Comparison of ENCODE assay signal across 9 cellular contexts in the genomic region with DNA sequence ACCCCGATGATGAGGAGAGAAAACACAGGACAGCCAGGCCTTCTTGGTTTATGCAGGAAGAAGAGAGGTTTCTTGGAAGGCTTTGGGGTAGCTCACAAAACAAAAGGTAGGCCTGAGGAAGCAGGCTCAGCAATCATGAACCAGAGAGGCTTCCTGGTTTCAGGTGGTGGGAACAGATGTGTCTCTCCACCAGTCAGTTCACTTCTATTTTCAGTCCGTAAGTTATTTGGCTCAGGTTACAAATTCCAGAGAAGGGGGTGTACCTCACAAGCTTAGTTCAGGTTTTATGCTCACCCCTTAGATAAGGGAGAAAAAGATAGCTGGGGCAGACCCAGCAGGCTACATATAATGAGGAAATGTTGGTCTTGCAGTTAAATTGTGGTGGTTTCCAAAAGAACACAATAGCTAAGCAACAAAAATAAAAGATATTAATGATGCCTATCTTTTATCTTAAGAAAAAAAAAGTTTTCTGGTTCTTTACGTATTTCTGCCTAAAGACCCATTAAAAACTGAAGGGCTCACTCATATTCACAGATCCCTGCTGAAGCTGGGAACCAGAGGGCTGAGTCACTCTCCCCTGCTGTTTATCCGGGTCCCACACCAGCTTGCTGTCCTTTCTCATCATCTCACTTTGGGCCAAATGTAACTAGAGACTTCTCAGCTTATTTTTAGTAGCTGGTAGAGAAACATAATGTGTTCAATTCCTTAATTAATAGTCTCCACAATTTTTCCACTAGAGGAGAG.
DNase-seq lines count a peak whose midpoint lies in the region; ATAC-seq and TF ChIP-seq lines count a peak whose summit lies in the region.
"Had no signal": no experiment of that assay in that cellular context is flagged by ENCODE, and none has a peak within 500 bp of the region (broad histone marks: within the 10 kb centered on the region; RNA-seq: fewer than 3 reads in every experiment).

No MANE protein-coding gene starts in this region.

- DNase-seq in G401 (ENCODE audit: low spot score), result peak; percentile 80
- DNase-seq in OCI-LY7 (ENCODE audit: low spot score), result no peak
- peak; percentile 54 for DNase-seq in fibroblast of the aortic adventitia (ENCODE audit: low read depth)
- no peak for DNase-seq in globus pallidus (ENCODE audit: low spot score)
- no peak for DNase-seq in NCI-H2081 (lab: John Stamatoyannopoulos, UW)
- DNase-seq: stimulated activated CD4-positive, alpha-beta T cell treated with anti-CD3 and anti-CD28 coated beads, Interleukin-2, amount 100 ng/mL, for 48 hours had no signal

- CTCF ChIA-PET in OCI-LY7 (lab: Charles Lee; ENCODE audit: unreplicated experiment), result interaction anchor here (0.5 kb wide), 1 partner anchor 8 kb away, joined by 3 read pairs; no protein-coding TSS in a partner anchor

- intact Hi-C loops in OCI-LY7 (cut with micrococcal nuclease; ENCODE audit: unreplicated experiment), result no loop called here

- TF ChIP-seq CTCF in OCI-LY7 (conservative IDR thresholded peaks at IDR 0.05; ENCODE audit: low read length), result no peak
- no peak for TF ChIP-seq CTCF in fibroblast of the aortic adventitia (IDR thresholded peaks at IDR 0.05; ENCODE audit: insufficient read depth, low read length)
- no peak for TF ChIP-seq CTCF in parathyroid adenoma (IDR thresholded peaks at IDR 0.05)
- no peak for TF ChIP-seq CTCF in gastroesophageal sphincter (IDR thresholded peaks at IDR 0.05)

- no peak for TF ChIP-seq POLR2A in gastroesophageal sphincter (IDR thresholded peaks at IDR 0.05)

- TF ChIP-seq EP300 in gastroesophageal sphincter (IDR thresholded peaks at IDR 0.05), result no peak

- H3K4me1 ChIP-seq in OCI-LY7 (ENCODE audit: insufficient read depth, low read length, poor library complexity, severe bottlenecking), result peaks cover 63% of the 10 kb centered on the region
- peaks cover 10% of the 10 kb centered on the region for H3K4me1 ChIP-seq in parathyroid adenoma
- H3K4me1 ChIP-seq in gastroesophageal sphincter, result peaks cover 4 to 20% (median 5%) of the 10 kb centered on the region in 3 donors

- H4K20me1 ChIP-seq in OCI-LY7 (ENCODE audit: insufficient read depth, low read length), result no peaks in the 10 kb centered on the region

- no peaks in the 10 kb centered on the region for H3K27me3 ChIP-seq in parathyroid adenoma (ENCODE audit: control insufficient read depth, insufficient read depth, low read length)
- no peaks in the 10 kb centered on the region for H3K27me3 ChIP-seq in gastroesophageal sphincter

- H3K9me3 ChIP-seq in OCI-LY7 (ENCODE audit: low read length), result no peaks in the 10 kb centered on the region
- no peaks in the 10 kb centered on the region for H3K9me3 ChIP-seq in parathyroid adenoma (ENCODE audit: control insufficient read depth, low read length)
- H3K9me3 ChIP-seq in gastroesophageal sphincter, result no peaks in the 10 kb centered on the region

- POLR2A ChIA-PET in OCI-LY7 (lab: Charles Lee), result interaction anchor here (0.5 to 11.3 kb wide), 9 partner anchors 7 to 165 kb away, joined by 3 to 98 read pairs (median 4); no protein-coding TSS in a partner anchor

- H3K9ac ChIP-seq in parathyroid adenoma, result no peak overlapping the region

- no peaks in the 10 kb centered on the region for H3K9me2 ChIP-seq in OCI-LY7 (ENCODE audit: insufficient read depth, low read length)

- no TSS peak for BruUV-seq in OCI-LY7 (replicated peaks; lab: Mats Ljungman, UMichigan)

- in situ Hi-C loops in G401 (cut with HindIII; ENCODE audit: low sequenced_read_pairs), result no loop called here

- ATAC-seq in gastroesophageal sphincter (no peak), HG03045 (IDR thresholded peaks at IDR 0.05; ENCODE audit: unreplicated experiment) (no peak)

- no peak overlapping the region for H2AFZ ChIP-seq in OCI-LY7 (ENCODE audit: low read length)
- H2AFZ ChIP-seq in parathyroid adenoma, result no peak overlapping the region

- H3K27ac ChIP-seq in OCI-LY7 (ENCODE audit: low read depth, low read length, poor library complexity, severe bottlenecking) (peak overlapping the region; percentile 37), parathyroid adenoma (peak overlapping the region; percentile 37), gastroesophageal sphincter (peak overlapping the region in 2 of 4 donors; percentile 4 to 11)

- H3K36me3 ChIP-seq in OCI-LY7 (ENCODE audit: insufficient read depth, low read length) (peaks cover 54% of the 10 kb centered on the region), parathyroid adenoma (ENCODE audit: control insufficient read depth, insufficient read depth, low read length) (no peaks in the 10 kb centered on the region), gastroesophageal sphincter (no peaks in the 10 kb centered on the region)

- H3K4me3 ChIP-seq in OCI-LY7 (ENCODE audit: low read depth, low read length, poor library complexity, severe bottlenecking), result no peak overlapping the region
- no peak overlapping the region for H3K4me3 ChIP-seq in fibroblast of the aortic adventitia (ENCODE audit: low read depth, low read length)
- H3K4me3 ChIP-seq in parathyroid adenoma (ENCODE audit: low read depth, low read length), result no peak overlapping the region
- H3K4me3 ChIP-seq in gastroesophageal sphincter, result no peak overlapping the region

- WGBS in gastroesophageal sphincter (ENCODE audit: low coverage in 1 of 2), 2 donors, result 50 to 55% methylated on average over 2 to 4 of the region's 4 CpGs

- H3K79me2 ChIP-seq in OCI-LY7 (ENCODE audit: insufficient read depth, low read depth, low read length) (peaks cover 17% of the 10 kb centered on the region; the same call in 1 of the 2 replicates), parathyroid adenoma (no peaks in the 10 kb centered on the region)

- H3K4me2 ChIP-seq in OCI-LY7 (ENCODE audit: low read length), result peak overlapping the region; percentile 50
- H3K4me2 ChIP-seq in parathyroid adenoma (ENCODE audit: low read length), result no peak overlapping the region

Comparison
In these comparisons a context has a peak if more than half of its experiments do, and no peak if none do; other contexts are left out.
1. DNase-seq: peak in G401 (single experiment) and fibroblast of the aortic adventitia (single experiment); none in OCI-LY7 (single experiment), globus pallidus (single experiment) and NCI-H2081 (0 of 2).